16 cellular contexts compared by ENCODE assay signal in the genomic region with DNA sequence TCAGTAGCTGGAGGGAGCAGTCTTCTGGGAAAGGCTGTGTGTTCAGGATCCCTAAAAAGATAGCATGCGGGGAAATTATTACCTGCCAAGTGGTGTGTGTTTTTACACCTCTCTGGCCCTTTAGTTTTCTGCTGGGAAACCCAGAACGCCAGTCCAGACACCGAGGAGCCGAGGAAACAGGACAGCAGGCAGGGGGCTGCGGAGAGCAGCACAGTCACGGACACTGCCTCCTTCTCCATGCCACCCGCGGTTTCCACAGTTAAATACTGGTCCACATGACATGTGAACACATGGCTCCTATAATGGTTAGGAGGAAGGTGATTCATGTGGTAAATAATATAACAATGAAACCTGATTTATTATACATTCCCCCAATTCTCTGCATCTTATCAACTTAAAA. TPM values are rescaled to one million over a fixed set of nuclear protein-coding genes. Genes with fewer than 3 reads are reported as not detected.
DNase-seq lines count a peak whose midpoint lies in the region; TF ChIP-seq lines count a peak whose summit lies in the region.
"Had no signal": no experiment of that assay in that cellular context is flagged by ENCODE, and none has a peak within 500 bp of the region (broad histone marks: within the 10 kb centered on the region; RNA-seq: fewer than 3 reads in every experiment).

No MANE protein-coding gene starts in this region.

- no peak overlapping the region for H3K4me3 ChIP-seq in PC-9
- no peak overlapping the region for H3K4me3 ChIP-seq in osteoblast (ENCODE audit: insufficient read depth, low read length)
- H3K4me3 ChIP-seq: tibial nerve had no signal

- H3K27me3 ChIP-seq in PC-9 (ENCODE audit: insufficient read depth, low read depth), result no peaks in the 10 kb centered on the region
- no peaks in the 10 kb centered on the region for H3K27me3 ChIP-seq in osteoblast (ENCODE audit: insufficient read depth, low read length)
- H3K27me3 ChIP-seq: tibial nerve had no signal

- H3K9me3 ChIP-seq in PC-9 (ENCODE audit: insufficient read depth, low read depth) (no peaks in the 10 kb centered on the region), osteoblast (ENCODE audit: low read depth, low read length) (no peaks in the 10 kb centered on the region)
- H3K9me3 ChIP-seq: tibial nerve had no signal

- H3K9me2 ChIP-seq in PC-9 (ENCODE audit: insufficient read depth), result no peaks in the 10 kb centered on the region

- no TSS peak for BruUV-seq in PC-9 (replicated peaks; lab: Mats Ljungman, UMichigan)

- POLR2A ChIA-PET in PC-9 (lab: Charles Lee; ENCODE audit: unreplicated experiment), result no interaction called here

- H3F3A ChIP-seq in PC-9 (ENCODE audit: insufficient read depth, low read depth), result peaks cover 79% of the 10 kb centered on the region

- TF ChIP-seq CTCF in PC-9 (conservative IDR thresholded peaks at IDR 0.05) (no peak), nephron (IDR thresholded peaks at IDR 0.05; ENCODE audit: unreplicated experiment in 3 of 3) (no peak), osteoblast (IDR thresholded peaks at IDR 0.05; ENCODE audit: extremely low read depth, low read depth, low read length) (no peak)

- no peaks in the 10 kb centered on the region for H3K4me1 ChIP-seq in PC-9 (replicated peaks; ENCODE audit: insufficient read depth)
- no peaks in the 10 kb centered on the region for H3K4me1 ChIP-seq in osteoblast (ENCODE audit: insufficient read depth, low read length)
- H3K4me1 ChIP-seq: tibial nerve had no signal

- CTCF ChIA-PET in PC-9 (lab: Charles Lee), result no interaction called here

- peak overlapping the region; percentile 38 for H3K4me3 Mint-ChIP-seq in activated T-cell treated with anti-CD3 and anti-CD28 coated beads, Interleukin-2, amount 50 U/mL, for 24 hours
- H3K4me3 Mint-ChIP-seq in nephron, result no peak overlapping the region

- H3K27ac Mint-ChIP-seq in activated T-cell treated with anti-CD3 and anti-CD28 coated beads, Interleukin-2, amount 50 U/mL, for 24 hours, result peak overlapping the region; percentile 93
- H3K27ac Mint-ChIP-seq in nephron, result peak overlapping the region in 2 of 3 experiments; percentile 23 to 39

- H4K20me1 ChIP-seq in PC-9 (ENCODE audit: insufficient read depth), result peaks cover 21% of the 10 kb centered on the region
- no peaks in the 10 kb centered on the region for H4K20me1 ChIP-seq in osteoblast (ENCODE audit: insufficient read depth, low read length)

- peaks cover 84% of the 10 kb centered on the region for H3K36me3 Mint-ChIP-seq in activated T-cell treated with anti-CD3 and anti-CD28 coated beads, Interleukin-2, amount 50 U/mL, for 24 hours (ENCODE audit: low read depth)
- H3K36me3 Mint-ChIP-seq in nephron (ENCODE audit: low read depth), result peaks cover 56% of the 10 kb centered on the region

- no peaks in the 10 kb centered on the region for H3K9me3 Mint-ChIP-seq in activated T-cell treated with anti-CD3 and anti-CD28 coated beads, Interleukin-2, amount 50 U/mL, for 24 hours
- no peaks in the 10 kb centered on the region for H3K9me3 Mint-ChIP-seq in nephron

- no peak for DNase-seq in activated T-cell treated with anti-CD3 and anti-CD28 coated beads, Interleukin-2, amount 50 U/mL, for 24 hours
- DNase-seq in activated T-cell treated with anti-CD3 and anti-CD28 coated beads, Interleukin-2, amount 50 U/mL, for 1 hour, result no peak
- no peak for DNase-seq in PC-9
- DNase-seq in caudate nucleus (lab: John Stamatoyannopoulos, UW), result no peak
- no peak for DNase-seq in SW480 (ENCODE audit: low spot score)
- DNase-seq in NCI-H146 treated with DMSO at 0.1 percent for 48 hours (lab: John Stamatoyannopoulos, UW; ENCODE audit: unreplicated experiment), result no peak
- no peak for DNase-seq in osteoblast (ENCODE audit: insufficient read length, low spot score, missing footprints)
- DNase-seq: activated naive CD4-positive, alpha-beta T cell treated with anti-CD3 and anti-CD28 coated beads, Interleukin-2, amount 50 U/mL, for 16 hours; foreskin melanocyte; GF-D8; NCI-H187; NCI-H510A treated with DMSO at 0.1 percent for 48 hours; stimulated activated CD4-positive, alpha-beta T cell treated with anti-CD3 and anti-CD28 coated beads, Interleukin-4, amount 100 ng/mL, for 24 hours; T-helper 9 cell had no signal

- peaks cover 49% of the 10 kb centered on the region for H3K4me1 Mint-ChIP-seq in activated T-cell treated with anti-CD3 and anti-CD28 coated beads, Interleukin-2, amount 50 U/mL, for 24 hours (ENCODE audit: low read depth)
- H3K4me1 Mint-ChIP-seq in nephron, result peaks cover 5% of the 10 kb centered on the region

- H3K4me2 ChIP-seq in PC-9 (no peak overlapping the region), osteoblast (ENCODE audit: insufficient read depth, low read length) (no peak overlapping the region)

- H3K36me3 ChIP-seq in PC-9 (ENCODE audit: low read depth), result peaks cover 42% of the 10 kb centered on the region
- H3K36me3 ChIP-seq in osteoblast (ENCODE audit: insufficient read depth, low read length), result peaks cover 60% of the 10 kb centered on the region

- H2AFZ ChIP-seq in PC-9, result no peak overlapping the region
- H2AFZ ChIP-seq in osteoblast (ENCODE audit: low read length), result no peak overlapping the region

- H3K79me2 ChIP-seq in PC-9 (ENCODE audit: low read depth) (peaks cover 14% of the 10 kb centered on the region), osteoblast (ENCODE audit: insufficient read depth, low read length) (no peaks in the 10 kb centered on the region)

- intact Hi-C loops in PC-9 (cut with micrococcal nuclease; ENCODE audit: unreplicated experiment), result no loop called here

- no peaks in the 10 kb centered on the region for H3K27me3 Mint-ChIP-seq in activated T-cell treated with anti-CD3 and anti-CD28 coated beads, Interleukin-2, amount 50 U/mL, for 24 hours
- H3K27me3 Mint-ChIP-seq in nephron (ENCODE audit: low read depth), result no peaks in the 10 kb centered on the region

- H3K27ac ChIP-seq in PC-9, result 0 out of 2 replicates have a peak overlapping the region, but pooled peaks have one; percentile 20
- H3K27ac ChIP-seq in caudate nucleus (ENCODE audit: low read depth, low read length), result peak overlapping the region; percentile 26
- no peak overlapping the region for H3K27ac ChIP-seq in osteoblast (ENCODE audit: low read depth, low read length)
- H3K27ac ChIP-seq: tibial nerve had no signal

RNA-seq across cellular contexts. Expression of gene CNOT11, which starts 20.4 kb away (rescaled TPM):
- total RNA-seq in PC-9 (2021), result 39.0 and 60.6 TPM in 2 replicates
- 43.4 and 45.1 TPM in 2 replicates for total RNA-seq in osteoblast

RNA-seq across cellular contexts. Expression of gene RNF149, which starts 35.5 kb away (rescaled TPM):
- total RNA-seq in PC-9 (2021) (58.6 and 71.6 TPM in 2 replicates), osteoblast (70.1 and 73.1 TPM in 2 replicates)
